Comparison of ENCODE assay signal across 1 cellular context in the genomic region with DNA sequence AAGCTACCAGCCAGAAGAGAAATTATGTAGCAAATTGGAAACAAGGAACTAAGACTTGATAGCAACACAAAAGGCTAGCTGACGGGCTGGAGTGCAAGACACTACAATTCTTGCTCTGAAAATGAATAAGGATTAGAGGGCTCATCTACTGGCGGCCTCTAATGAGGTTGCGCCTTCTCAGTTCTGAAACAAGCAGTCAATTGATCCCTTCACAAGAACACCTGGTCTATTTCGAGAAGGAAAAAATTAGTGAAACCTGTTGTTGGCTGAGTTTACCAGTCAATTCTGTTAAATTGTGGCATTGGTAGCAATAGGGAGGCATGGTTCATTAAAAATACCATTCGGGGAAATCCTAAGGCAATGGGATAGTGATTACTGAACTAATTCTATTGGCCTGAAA.
TF ChIP-seq lines count a peak whose summit lies in the region.

No MANE protein-coding gene starts in this region.

TF ChIP-seq in HepG2, 621 proteins besides CTCF, POLR2A, EP300 and RAD21 (continued from another document):
- TF ChIP-seq, protein P1, sequence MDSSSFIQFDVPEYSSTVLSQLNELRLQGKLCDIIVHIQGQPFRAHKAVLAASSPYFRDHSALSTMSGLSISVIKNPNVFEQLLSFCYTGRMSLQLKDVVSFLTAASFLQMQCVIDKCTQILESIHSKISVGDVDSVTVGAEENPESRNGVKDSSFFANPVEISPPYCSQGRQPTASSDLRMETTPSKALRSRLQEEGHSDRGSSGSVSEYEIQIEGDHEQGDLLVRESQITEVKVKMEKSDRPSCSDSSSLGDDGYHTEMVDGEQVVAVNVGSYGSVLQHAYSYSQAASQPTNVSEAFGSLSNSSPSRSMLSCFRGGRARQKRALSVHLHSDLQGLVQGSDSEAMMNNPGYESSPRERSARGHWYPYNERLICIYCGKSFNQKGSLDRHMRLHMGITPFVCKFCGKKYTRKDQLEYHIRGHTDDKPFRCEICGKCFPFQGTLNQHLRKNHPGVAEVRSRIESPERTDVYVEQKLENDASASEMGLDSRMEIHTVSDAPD (CRISPR knock-in tag; IDR thresholded peaks at IDR 0.05) = no peak
- TF ChIP-seq ZNF749 (CRISPR knock-in tag; IDR thresholded peaks at IDR 0.05; ENCODE audit: borderline replicate concordance) = no peak
- no peak for TF ChIP-seq SOX6 (IDR thresholded peaks at IDR 0.05)
- no peak for TF ChIP-seq SOX6 (CRISPR knock-in tag; IDR thresholded peaks at IDR 0.05)
- no peak for TF ChIP-seq JDP2 (CRISPR knock-in tag; IDR thresholded peaks at IDR 0.05; ENCODE audit: borderline replicate concordance)
- no peak for TF ChIP-seq ATAD3A (CRISPR knock-in tag; IDR thresholded peaks at IDR 0.05)
- TF ChIP-seq ZFP41 (CRISPR knock-in tag; IDR thresholded peaks at IDR 0.05; ENCODE audit: borderline replicate concordance) = no peak
- no peak for TF ChIP-seq ZNF563 (CRISPR knock-in tag; IDR thresholded peaks at IDR 0.05)
- TF ChIP-seq, protein P2, sequence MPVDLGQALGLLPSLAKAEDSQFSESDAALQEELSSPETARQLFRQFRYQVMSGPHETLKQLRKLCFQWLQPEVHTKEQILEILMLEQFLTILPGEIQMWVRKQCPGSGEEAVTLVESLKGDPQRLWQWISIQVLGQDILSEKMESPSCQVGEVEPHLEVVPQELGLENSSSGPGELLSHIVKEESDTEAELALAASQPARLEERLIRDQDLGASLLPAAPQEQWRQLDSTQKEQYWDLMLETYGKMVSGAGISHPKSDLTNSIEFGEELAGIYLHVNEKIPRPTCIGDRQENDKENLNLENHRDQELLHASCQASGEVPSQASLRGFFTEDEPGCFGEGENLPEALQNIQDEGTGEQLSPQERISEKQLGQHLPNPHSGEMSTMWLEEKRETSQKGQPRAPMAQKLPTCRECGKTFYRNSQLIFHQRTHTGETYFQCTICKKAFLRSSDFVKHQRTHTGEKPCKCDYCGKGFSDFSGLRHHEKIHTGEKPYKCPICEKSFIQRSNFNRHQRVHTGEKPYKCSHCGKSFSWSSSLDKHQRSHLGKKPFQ (CRISPR knock-in tag; IDR thresholded peaks at IDR 0.05; ENCODE audit: insufficient replicate concordance) = no peak
- no peak for TF ChIP-seq ZNF746 (CRISPR knock-in tag; IDR thresholded peaks at IDR 0.05)
